22 cellular contexts compared by ENCODE assay signal in the genomic region with DNA sequence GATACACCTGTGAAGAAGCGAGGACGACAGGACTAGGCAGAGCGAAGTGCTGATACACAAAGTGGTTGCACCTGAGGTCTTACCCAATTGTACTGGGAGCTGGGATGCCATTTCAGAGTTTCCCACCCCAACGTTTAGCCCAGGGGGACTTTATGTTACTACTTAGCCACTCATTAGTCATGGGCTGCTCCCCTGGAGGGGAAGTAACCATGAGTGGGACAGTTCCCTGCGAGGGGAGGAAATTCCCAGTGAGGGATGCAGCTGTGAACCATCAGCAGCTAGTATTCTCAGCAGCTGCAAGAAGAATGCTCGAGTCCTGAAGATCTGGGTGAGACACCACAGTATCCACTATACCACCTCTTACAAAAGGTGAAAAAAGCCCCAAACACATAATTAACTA.
"Had no signal": no experiment of that assay in that cellular context is flagged by ENCODE, and none has a peak within 500 bp of the region (broad histone marks: within the 10 kb centered on the region; RNA-seq: fewer than 3 reads in every experiment).

No MANE protein-coding gene starts in this region.

- H3K4me1 Mint-ChIP-seq: naive thymus-derived CD4-positive, alpha-beta T cell had no signal

- H3K27me3 ChIP-seq: esophagus muscularis mucosa, gastrocnemius medialis, heart right ventricle, neutrophil, spleen, testis, tibial nerve, upper lobe of right lung, vagina had no signal

- H3K27ac ChIP-seq: epithelial cell of prostate, esophagus muscularis mucosa, gastrocnemius medialis, heart right ventricle, neutrophil, spleen, testis, upper lobe of right lung, vagina had no signal

- H3K27ac Mint-ChIP-seq: effector memory CD8-positive, alpha-beta T cell; naive thymus-derived CD4-positive, alpha-beta T cell; stimulated activated memory B cell treated with anti-CD40 and anti-IgM and Interleukin-4, amounts not matched to agents 10 μg/mL and 1 μg/mL and 100 μg/mL, for 72 hours; stimulated activated naive CD8-positive, alpha-beta T cell treated with anti-CD3 and anti-CD28 coated beads, Interleukin-15, Interleukin-2, amounts not matched to agents 100 ng/mL and 50 ng/mL, for 24 hours had no signal

- H3K36me3 Mint-ChIP-seq: stimulated activated memory B cell treated with anti-CD40 and anti-IgM and Interleukin-4, amounts not matched to agents 10 μg/mL and 1 μg/mL and 100 μg/mL, for 72 hours had no signal

- ATAC-seq: effector memory CD8-positive, alpha-beta T cell; gastrocnemius medialis; heart right ventricle; naive thymus-derived CD4-positive, alpha-beta T cell; sciatic nerve; stimulated activated memory B cell treated with anti-CD40 and anti-IgM and Interleukin-4, amounts not matched to agents 10 μg/mL and 1 μg/mL and 100 μg/mL, for 72 hours; upper lobe of right lung had no signal

- FAIRE-seq: islet of Langerhans had no signal

- H3K36me3 ChIP-seq: esophagus muscularis mucosa, gastrocnemius medialis, heart right ventricle, neutrophil, spleen, tibial nerve, upper lobe of right lung, vagina had no signal

- H3K4me3 ChIP-seq: esophagus muscularis mucosa, gastrocnemius medialis, heart right ventricle, spleen, tibial nerve, upper lobe of right lung, vagina had no signal

- DNase-seq: effector memory CD8-positive, alpha-beta T cell; gastrocnemius medialis; heart right ventricle; hypothalamus; kidney glomerular epithelial cell; naive thymus-derived CD4-positive, alpha-beta T cell; posterior cingulate gyrus; spleen; stimulated activated CD4-positive, alpha-beta T cell treated with anti-CD3 and anti-CD28 coated beads, Interleukin-15, amount 100 ng/mL, for 24 hours; stimulated activated CD4-positive, alpha-beta T cell treated with anti-CD3 and anti-CD28 coated beads, Interleukin-1b, Interleukin-23, amount 100 ng/mL, for 48 hours; stimulated activated CD4-positive, alpha-beta T cell treated with anti-CD3 and anti-CD28 coated beads, Interleukin-4, amount 100 ng/mL, for 24 hours; upper lobe of right lung had no signal

- H3K4me1 ChIP-seq: gastrocnemius medialis, heart right ventricle, spleen, upper lobe of right lung, vagina had no signal

- H3K9me3 ChIP-seq: esophagus muscularis mucosa, gastrocnemius medialis, neutrophil, testis, tibial nerve, upper lobe of right lung, vagina had no signal

- H3K4me3 Mint-ChIP-seq: effector memory CD8-positive, alpha-beta T cell; naive thymus-derived CD4-positive, alpha-beta T cell; stimulated activated memory B cell treated with anti-CD40 and anti-IgM and Interleukin-4, amounts not matched to agents 10 μg/mL and 1 μg/mL and 100 μg/mL, for 72 hours; stimulated activated naive CD8-positive, alpha-beta T cell treated with anti-CD3 and anti-CD28 coated beads, Interleukin-15, Interleukin-2, amounts not matched to agents 100 ng/mL and 50 ng/mL, for 24 hours had no signal
